In genomic region chr13:32581177-32581786, GRCh38 we compare ENCODE assay signal across 8 cellular contexts. TPM values are rescaled to one million over a fixed set of nuclear protein-coding genes. Genes with fewer than 3 reads are reported as not detected.
DNase-seq lines count a peak whose midpoint lies in the region; ATAC-seq and TF ChIP-seq lines count a peak whose summit lies in the region.

No MANE protein-coding gene starts in this region.

- peaks cover 9% of the 10 kb centered on the region for H3K9me3 Mint-ChIP-seq in type B pancreatic cell

- H3K4me3 Mint-ChIP-seq in type B pancreatic cell = no peak overlapping the region

- no peak overlapping the region for H3K27ac Mint-ChIP-seq in type B pancreatic cell

- H3K36me3 Mint-ChIP-seq in type B pancreatic cell = no peaks in the 10 kb centered on the region

- WGBS in right cardiac atrium = 49% methylated on average over 3 of the region's 3 CpGs

- no peaks in the 10 kb centered on the region for H3K36me3 ChIP-seq in right atrium auricular region

- no peaks in the 10 kb centered on the region for H3K27me3 Mint-ChIP-seq in type B pancreatic cell

- H3K4me1 ChIP-seq in right atrium auricular region (peaks cover 0 to 6% of the 10 kb centered on the region in 2 donors), right cardiac atrium (ENCODE audit: control insufficient read depth, insufficient read depth, low read length) (no peaks in the 10 kb centered on the region), foreskin keratinocyte (no peaks in the 10 kb centered on the region)

- H3K4me3 ChIP-seq in right atrium auricular region (no peak overlapping the region), right cardiac atrium (ENCODE audit: low read length) (no peak overlapping the region)

- TF ChIP-seq CTCF in right atrium auricular region (IDR thresholded peaks at IDR 0.05) = peak; percentile 49 to 68
- peak; percentile 66 for TF ChIP-seq CTCF in foreskin keratinocyte (conservative IDR thresholded peaks at IDR 0.05)
- peak; percentile 76 for TF ChIP-seq CTCF in type B pancreatic cell (conservative IDR thresholded peaks at IDR 0.05)

- intact Hi-C loops in right cardiac atrium (cut with DNase I) = loop anchor here in 2 of 4 donors (2.0 to 10.0 kb wide), 4 partner anchors 199 to 1144 kb away; no protein-coding TSS in a partner anchor

- H3K27ac ChIP-seq in right atrium auricular region (no peak overlapping the region), right cardiac atrium (ENCODE audit: low read length) (no peak overlapping the region), foreskin keratinocyte (no peak overlapping the region)

- H3K27me3 ChIP-seq in right atrium auricular region = no peaks in the 10 kb centered on the region
- H3K27me3 ChIP-seq in right cardiac atrium (ENCODE audit: control insufficient read depth, insufficient read depth) = no peaks in the 10 kb centered on the region
- H3K27me3 ChIP-seq in foreskin keratinocyte = no peaks in the 10 kb centered on the region

- DNase-seq in right atrium auricular region (ENCODE audit: low spot score) (no peak), right cardiac atrium (no peak), RKO (ENCODE audit: low spot score) (peak; percentile 57), foreskin keratinocyte (no peak), type B pancreatic cell (ENCODE audit: extremely low spot score, unreplicated experiment) (no peak), NCI-H1105 (lab: John Stamatoyannopoulos, UW) (no peak), GOT3 (lab: John Stamatoyannopoulos, UW) (no peak)

- no peaks in the 10 kb centered on the region for H3K4me1 Mint-ChIP-seq in type B pancreatic cell (ENCODE audit: unreplicated experiment)

- ATAC-seq in right cardiac atrium (no peak), foreskin keratinocyte (no peak), GM21737 (IDR thresholded peaks at IDR 0.05; ENCODE audit: unreplicated experiment) (no peak)

- H3K9me3 ChIP-seq in right atrium auricular region (no peaks in the 10 kb centered on the region), right cardiac atrium (ENCODE audit: control insufficient read depth, low read length) (no peaks in the 10 kb centered on the region)

RNA-seq across cellular contexts. Expression of gene PDS5B, which starts 5.0 kb away (rescaled TPM):
- 10 to 100 TPM; 14.7 to 16.2 TPM for total RNA-seq in right atrium auricular region
- 10 to 100 TPM; 22.3 to 30.7 (median 27.3) TPM for total RNA-seq in right cardiac atrium
- polyA plus RNA-seq in right cardiac atrium = 5.5 TPM
- 21.7 and 24.8 TPM in 2 replicates for total RNA-seq in foreskin keratinocyte
- polyA plus RNA-seq in foreskin keratinocyte = 2.6 and 3.8 TPM in 2 replicates
- 32.6 and 69.9 TPM in 2 replicates for total RNA-seq in type B pancreatic cell (ENCODE audit: low replicate concordance)

RNA-seq across cellular contexts. Expression of gene N4BP2L2, which starts 42.7 kb away (rescaled TPM):
- total RNA-seq in right atrium auricular region (10 to 100 TPM; 92.8 to 97.5 TPM), right cardiac atrium (100 to 1,000 TPM; 150 to 180 (median 156) TPM), foreskin keratinocyte (48.1 and 55.7 TPM in 2 replicates), type B pancreatic cell (ENCODE audit: low replicate concordance) (104 and 124 TPM in 2 replicates)
- polyA plus RNA-seq in right cardiac atrium (63.2 TPM), foreskin keratinocyte (22.8 and 24.6 TPM in 2 replicates)
